1 cellular context compared by ENCODE assay signal in genomic region chr1:116740726-116741125, GRCh38.
TF ChIP-seq lines count a peak whose summit lies in the region.

No MANE protein-coding gene starts in this region.

TF ChIP-seq in GM12878, 131 proteins besides CTCF, POLR2A, EP300 and RAD21 (continued from another document):
- TF ChIP-seq SMAD1 (IDR thresholded peaks at IDR 0.05; ENCODE audit: low read depth, partially characterized antibody) (no peak), TCF7 (IDR thresholded peaks at IDR 0.05; ENCODE audit: borderline replicate concordance) (no peak), ATF3 (IDR thresholded peaks at IDR 0.05; ENCODE audit: borderline replicate concordance, extremely low read depth, low read depth, low read length) (no peak), ZZZ3 (IDR thresholded peaks at IDR 0.05; ENCODE audit: control insufficient read depth, insufficient read length, low read depth) (no peak), IKZF2 (IDR thresholded peaks at IDR 0.05) (no peak), BHLHE40 (IDR thresholded peaks at IDR 0.05; ENCODE audit: borderline replicate concordance in 1 of 2, low read depth in 2 of 2, low read length in 1 of 2) (no peak), RB1 (IDR thresholded peaks at IDR 0.05; ENCODE audit: borderline replicate concordance) (no peak), HDAC6 (IDR thresholded peaks at IDR 0.05; ENCODE audit: unreplicated experiment) (no peak)
